ENCODE assay signal across 11 cellular contexts in the genomic region with DNA sequence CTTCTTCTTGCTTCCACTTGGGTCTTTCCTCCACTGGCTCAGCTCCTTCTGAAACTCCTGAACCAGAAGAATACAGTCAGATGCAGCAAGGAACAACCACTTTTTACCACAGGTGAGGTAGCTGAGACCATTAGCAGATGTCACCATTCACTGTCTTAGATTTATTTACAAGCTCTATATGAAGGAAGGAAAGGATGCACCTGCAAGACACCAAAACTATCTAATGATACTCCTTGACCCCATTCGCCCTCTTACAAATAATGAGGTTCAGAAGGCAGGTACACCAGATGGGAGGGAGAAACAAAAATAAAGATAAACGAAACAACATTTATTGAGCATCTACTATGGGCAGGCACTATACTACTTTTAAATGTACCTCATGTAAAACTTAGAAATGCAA.
"Had no signal": no experiment of that assay in that cellular context is flagged by ENCODE, and none has a peak within 500 bp of the region (broad histone marks: within the 10 kb centered on the region; RNA-seq: fewer than 3 reads in every experiment).

No MANE protein-coding gene starts in this region.

- ATAC-seq: stimulated activated memory B cell treated with anti-CD40 and anti-IgM and Interleukin-4, amounts not matched to agents 10 μg/mL and 1 μg/mL and 100 μg/mL, for 72 hours had no signal

- H3K27me3 ChIP-seq: brain microvascular endothelial cell, pancreas, tibial nerve, vagina had no signal

- H3K4me1 ChIP-seq: pancreas, vagina had no signal

- H3K4me3 Mint-ChIP-seq: activated naive CD8-positive, alpha-beta T cell; stimulated activated memory B cell treated with anti-CD40 and anti-IgM and Interleukin-4, amounts not matched to agents 10 μg/mL and 1 μg/mL and 100 μg/mL, for 72 hours had no signal

- H3K27me3 Mint-ChIP-seq: activated naive CD8-positive, alpha-beta T cell; stimulated activated memory B cell treated with anti-CD40 and anti-IgM and Interleukin-4, amounts not matched to agents 10 μg/mL and 1 μg/mL and 100 μg/mL, for 72 hours had no signal

- H3K9me3 Mint-ChIP-seq: stimulated activated memory B cell treated with anti-CD40 and anti-IgM and Interleukin-4, amounts not matched to agents 10 μg/mL and 1 μg/mL and 100 μg/mL, for 72 hours had no signal

- H3K4me3 ChIP-seq: pancreas, tibial nerve, vagina had no signal

- H3K27ac ChIP-seq: brain microvascular endothelial cell, pancreas, tibial nerve, vagina had no signal

- DNase-seq: activated CD4-positive, alpha-beta T cell treated with anti-CD3 and anti-CD28 coated beads, Interleukin-2, amount 50 U/mL, for 48 hours; activated CD4-positive, CD25-positive, alpha-beta regulatory T cell treated with anti-CD3 and anti-CD28 coated beads, Interleukin-2, amount 50 U/mL, for 72 hours; anterior cingulate cortex; brain microvascular endothelial cell; dermis blood vessel endothelial cell; islet precursor cell; pancreas had no signal

- H3K9me3 ChIP-seq: pancreas, tibial nerve, vagina had no signal
